ENCODE assay signal across 8 cellular contexts in the genomic region with DNA sequence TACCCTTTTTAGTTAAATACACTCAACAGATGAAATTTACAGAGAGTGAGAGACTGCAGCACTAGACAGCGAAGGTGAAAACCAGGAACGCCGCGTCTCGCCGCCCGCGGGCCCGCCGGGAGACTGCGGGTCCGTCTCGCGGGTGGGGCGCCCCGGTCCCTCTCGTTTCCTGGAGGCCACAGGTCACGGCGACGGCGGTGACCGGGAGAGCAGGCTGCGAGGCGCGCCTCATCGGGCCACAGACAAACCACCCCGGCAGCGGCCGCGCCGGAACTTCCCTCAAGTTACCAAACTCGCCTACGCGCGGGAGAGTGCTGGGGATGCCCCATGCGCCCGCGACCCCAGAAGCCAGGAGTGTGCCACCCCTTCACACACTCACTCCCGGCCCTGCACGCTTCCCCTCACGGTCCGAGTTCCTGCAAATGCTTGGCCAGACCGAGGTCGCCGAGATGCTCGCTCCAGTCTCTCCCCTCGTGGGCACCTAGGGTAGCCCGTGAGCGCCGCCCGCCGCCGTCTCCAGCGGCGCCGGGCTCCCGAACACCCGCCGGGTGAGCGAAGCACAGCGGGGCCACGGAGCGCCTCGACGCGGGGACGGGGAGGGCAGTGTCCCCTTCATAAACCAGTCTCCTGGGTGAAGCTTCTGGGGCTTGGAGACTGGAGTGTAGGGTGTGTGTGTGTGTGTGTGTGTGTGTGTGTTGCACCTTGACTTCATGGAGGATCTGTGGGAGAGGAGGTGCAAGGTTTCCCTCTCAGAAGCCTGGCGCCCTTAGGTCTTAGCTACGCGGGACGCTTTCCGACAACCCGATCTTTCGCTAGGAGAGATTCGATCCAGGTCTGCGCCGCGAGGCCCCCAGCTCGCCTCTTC. TPM values are rescaled to one million over a fixed set of nuclear protein-coding genes. Genes with fewer than 3 reads are reported as not detected.
DNase-seq lines count a peak whose midpoint lies in the region; ATAC-seq and TF ChIP-seq lines count a peak whose summit lies in the region.

No MANE protein-coding gene starts in this region.

- 1% methylated on average over 67 to 79 of the region's 79 CpGs for WGBS in psoas muscle, 3 donors

- peak overlapping the region; percentile 48 for H3K4me3 ChIP-seq in BE2C (ENCODE audit: low read depth, low read length)
- H3K4me3 ChIP-seq in GM23338: peak overlapping the region; percentile 85
- peak overlapping the region; percentile 69 for H3K4me3 ChIP-seq in SU-DHL-6 (ENCODE audit: insufficient read depth, low read length, poor library complexity, severe bottlenecking)
- H3K4me3 ChIP-seq in adipocyte (ENCODE audit: low read length): peak overlapping the region; percentile 82
- H3K4me3 ChIP-seq in right atrium auricular region: peak overlapping the region; percentile 74 to 81
- peak overlapping the region; percentile 85 for H3K4me3 ChIP-seq in psoas muscle

- H3K27ac ChIP-seq in GM23338 (ENCODE audit: low read depth): no peak overlapping the region
- peak overlapping the region; percentile 67 for H3K27ac ChIP-seq in SU-DHL-6 (ENCODE audit: low read depth, low read length)
- H3K27ac ChIP-seq in right atrium auricular region: peak overlapping the region; percentile 87 to 91
- peak overlapping the region; percentile 95 for H3K27ac ChIP-seq in psoas muscle

- peak overlapping the region; percentile 79 for H3K4me3 Mint-ChIP-seq in GM23338

- intact Hi-C loops in psoas muscle (cut with DNase I): loop anchor here (2.0 to 10.0 kb wide), 8 partner anchors 73 to 323 kb away; no protein-coding TSS in a partner anchor

- H3K79me2 ChIP-seq in GM23338 (replicated peaks; ENCODE audit: insufficient read depth) (peaks cover 9% of the 10 kb centered on the region), SU-DHL-6 (ENCODE audit: insufficient read depth, low read length) (peaks cover 34% of the 10 kb centered on the region; the same call in 1 of the 2 replicates)

- no peaks in the 10 kb centered on the region for H3K4me1 ChIP-seq in BE2C
- peaks cover 39% of the 10 kb centered on the region for H3K4me1 ChIP-seq in GM23338 (ENCODE audit: insufficient read depth)
- peaks cover 18% of the 10 kb centered on the region for H3K4me1 ChIP-seq in adipocyte (ENCODE audit: control insufficient read depth, insufficient read depth, low read length)
- H3K4me1 ChIP-seq in right atrium auricular region: peaks cover 0 to 23% of the 10 kb centered on the region in 2 donors
- H3K4me1 ChIP-seq in psoas muscle: peaks cover 26% of the 10 kb centered on the region

- H3K27me3 Mint-ChIP-seq in GM23338 (ENCODE audit: insufficient read depth, low read depth, poor library complexity): peaks cover 39% of the 10 kb centered on the region

- H3K27ac Mint-ChIP-seq in GM23338: no peak overlapping the region

- H3F3A ChIP-seq in GM23338 (replicated peaks; ENCODE audit: low read depth) (peaks cover 6% of the 10 kb centered on the region; the same call in 1 of the 2 replicates), SU-DHL-6 (ENCODE audit: insufficient read depth) (peaks cover 17% of the 10 kb centered on the region)

- peak overlapping the region; percentile 96 for H3K4me2 ChIP-seq in GM23338
- peak overlapping the region; percentile 90 for H3K4me2 ChIP-seq in SU-DHL-6 (ENCODE audit: low read depth, low read length, poor library complexity, severe bottlenecking)

- peaks cover 86% of the 10 kb centered on the region for H3K27me3 ChIP-seq in BE2C
- H3K27me3 ChIP-seq in GM23338 (ENCODE audit: insufficient read depth): peaks cover 46% of the 10 kb centered on the region
- no peaks in the 10 kb centered on the region for H3K27me3 ChIP-seq in SU-DHL-6 (ENCODE audit: low read length)
- no peaks in the 10 kb centered on the region for H3K27me3 ChIP-seq in adipocyte (replicated peaks; ENCODE audit: control insufficient read depth, insufficient read depth, low read length)
- no peaks in the 10 kb centered on the region for H3K27me3 ChIP-seq in right atrium auricular region
- no peaks in the 10 kb centered on the region for H3K27me3 ChIP-seq in psoas muscle (ENCODE audit: insufficient read depth in 3 of 3, low read length in 2 of 3)

- H3K9me2 ChIP-seq in GM23338 (ENCODE audit: insufficient read depth) (no peaks in the 10 kb centered on the region), SU-DHL-6 (replicated peaks; ENCODE audit: insufficient read depth, low read length) (no peaks in the 10 kb centered on the region)

- H3K9me3 ChIP-seq in BE2C (no peaks in the 10 kb centered on the region), SU-DHL-6 (ENCODE audit: insufficient read depth, low read length) (no peaks in the 10 kb centered on the region), adipocyte (ENCODE audit: control insufficient read depth, low read length) (no peaks in the 10 kb centered on the region), right atrium auricular region (no peaks in the 10 kb centered on the region), psoas muscle (no peaks in the 10 kb centered on the region)

- H4K20me1 ChIP-seq in GM23338 (replicated peaks; ENCODE audit: insufficient read depth) (peaks cover 12% of the 10 kb centered on the region), SU-DHL-6 (ENCODE audit: low read depth, low read length) (no peaks in the 10 kb centered on the region)

- H3K9ac ChIP-seq in SU-DHL-6 (ENCODE audit: low read length): peak overlapping the region; percentile 73
- peak overlapping the region; percentile 68 for H3K9ac ChIP-seq in adipocyte (ENCODE audit: low read length)

- H3K9me3 Mint-ChIP-seq in GM23338: no peaks in the 10 kb centered on the region

- DNase-seq in BE2C: peak; percentile 13
- DNase-seq in GM23338 (ENCODE audit: low spot score): peak; percentile 48
- peak; percentile 27 for DNase-seq in adipocyte (ENCODE audit: low read depth)
- DNase-seq in right atrium auricular region (ENCODE audit: low spot score): no peak
- DNase-seq in psoas muscle: peak; percentile 46 to 81
- peak; percentile 52 for DNase-seq in ureter (ENCODE audit: low spot score)
- DNase-seq in mesenteric fat pad (ENCODE audit: low spot score): no peak

- no peaks in the 10 kb centered on the region for H3K36me3 ChIP-seq in BE2C
- no peaks in the 10 kb centered on the region for H3K36me3 ChIP-seq in GM23338 (ENCODE audit: insufficient read depth)
- H3K36me3 ChIP-seq in SU-DHL-6 (ENCODE audit: low read length): no peaks in the 10 kb centered on the region; the same call in 1 of the 2 replicates
- H3K36me3 ChIP-seq in adipocyte (ENCODE audit: control insufficient read depth, insufficient read depth, low read length, severe bottlenecking): no peaks in the 10 kb centered on the region
- H3K36me3 ChIP-seq in right atrium auricular region: no peaks in the 10 kb centered on the region
- no peaks in the 10 kb centered on the region for H3K36me3 ChIP-seq in psoas muscle (ENCODE audit: insufficient read depth in 1 of 2, low read depth in 1 of 2)

- H3K4me1 Mint-ChIP-seq in GM23338: peaks cover 28% of the 10 kb centered on the region

- no peaks in the 10 kb centered on the region for H3K36me3 Mint-ChIP-seq in GM23338 (ENCODE audit: low read depth)

- TF ChIP-seq CTCF in BE2C (IDR thresholded peaks at IDR 0.05; ENCODE audit: low read depth, low read length) (peak; percentile 8; the same call in 1 of the 2 replicates), GM23338 (conservative IDR thresholded peaks at IDR 0.05; ENCODE audit: low read depth in 2 of 2) (no peak), SU-DHL-6 (IDR thresholded peaks at IDR 0.05; ENCODE audit: insufficient read depth, low read length, poor library complexity, severe bottlenecking) (no peak), right atrium auricular region (IDR thresholded peaks at IDR 0.05) (peak in 1 of 2 donors; percentile 48), psoas muscle (IDR thresholded peaks at IDR 0.05) (no peak)

- peak; percentile 10 for ATAC-seq in GM23338
- peak; percentile 64 to 81 (median 74) for ATAC-seq in psoas muscle

- H2AFZ ChIP-seq in GM23338 (no peak overlapping the region; the same call in 1 of the 2 replicates), SU-DHL-6 (ENCODE audit: low read depth, low read length, severe bottlenecking) (peak overlapping the region; percentile 3)

TF ChIP-seq in GM23338, 12 proteins besides CTCF, POLR2A, EP300 and RAD21:
- TF ChIP-seq CREB1 (CRISPR knock-in tag; IDR thresholded peaks at IDR 0.05; ENCODE audit: low read depth) (no peak), EZH2 (IDR thresholded peaks at IDR 0.05; ENCODE audit: low read depth, unreplicated experiment) (peak; percentile 5)

RNA-seq across cellular contexts. Expression of a gene that starts 1.4 kb away (rescaled TPM):
- polyA plus RNA-seq in BE2C (2012; ENCODE audit: insufficient read depth, insufficient read length, low read depth): 0.14 TPM
- 3.3 and 5.7 TPM in 2 replicates for total RNA-seq in GM23338 (2014; rRNA removed; shearing (Covaris generic))
- polyA plus RNA-seq in GM23338 (2016; fragmentation: Nextera tagmentation; extraction: Ambion mirVana) (1.3 and 1.6 TPM in 2 replicates), psoas muscle (1 to 10 TPM in 1 of 3 donors, under 1 TPM in 2; 0.12 to 1.2 (median 1.00) TPM)
- total RNA-seq in right atrium auricular region (1 to 10 TPM in 1 of 2 donors, under 1 TPM in 1; 0.82 to 2.2 TPM), psoas muscle (10 to 100 TPM in 2 of 4 donors, 1 to 10 TPM in 2; 5.9 to 16.9 (median 10.0) TPM), ureter (4.3 TPM), mesenteric fat pad (2.0 TPM)

Comparison
In these comparisons a context has a peak if more than half of its experiments do, and no peak if none do; other contexts are left out.
1. DNase-seq: peak in BE2C (single experiment), GM23338 (single experiment), adipocyte (single experiment), psoas muscle (2 of 2) and ureter (single experiment); none in right atrium auricular region (single experiment) and mesenteric fat pad (single experiment).
2. Peak in every context shown above with its lines, with median percentiles within 50 percentile points of each other: H3K4me3 ChIP-seq.